In the genomic region with DNA sequence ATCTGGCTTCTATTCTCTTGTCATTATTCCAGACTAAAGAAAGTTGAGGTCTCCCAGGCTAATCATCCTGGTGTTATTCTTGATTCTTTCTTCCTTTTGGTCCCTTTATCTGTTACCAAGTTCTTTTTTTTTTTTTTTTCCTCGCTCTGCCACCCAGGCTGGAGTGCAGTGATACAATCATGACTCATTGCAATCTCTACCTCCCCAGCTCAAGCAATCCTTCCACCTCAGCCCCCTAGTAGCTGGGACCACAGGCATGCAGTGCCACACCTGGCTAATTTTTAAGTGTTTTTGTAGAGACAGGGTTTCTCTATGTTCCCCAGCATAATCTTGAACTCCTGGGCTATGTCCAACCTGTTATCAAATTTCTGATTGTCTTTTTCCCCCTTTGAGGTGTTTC, we compare ENCODE assay signal across 18 cellular contexts.
DNase-seq lines count a peak whose midpoint lies in the region; ATAC-seq, FAIRE-seq and TF ChIP-seq lines count a peak whose summit lies in the region.
"Had no signal": no experiment of that assay in that cellular context is flagged by ENCODE, and none has a peak within 500 bp of the region (broad histone marks: within the 10 kb centered on the region; RNA-seq: fewer than 3 reads in every experiment).

No MANE protein-coding gene starts in this region.

- H2BK12ac ChIP-seq in mesenchymal stem cell (ENCODE audit: low read length in 2 of 2) (no peak overlapping the region), trophoblast cell (ENCODE audit: low read length) (no peak overlapping the region)

- no peak overlapping the region for H4K91ac ChIP-seq in mesenchymal stem cell (ENCODE audit: low read length)
- no peak overlapping the region for H4K91ac ChIP-seq in trophoblast cell (ENCODE audit: low read depth, low read length)

- no peak overlapping the region for H3K27ac ChIP-seq in K562 (ENCODE audit: extremely low read depth, low read depth, low read length)
- H3K27ac ChIP-seq in mesenchymal stem cell (ENCODE audit: low read length, poor library complexity, severe bottlenecking), result peak overlapping the region; percentile 88
- H3K27ac ChIP-seq in trophoblast cell (ENCODE audit: low read depth, low read length), result no peak overlapping the region
- H3K27ac ChIP-seq: body of pancreas, SJCRH30, VCaP had no signal

- H2AFZ ChIP-seq in K562 (ENCODE audit: low read depth, low read length) (no peak overlapping the region), mesenchymal stem cell (ENCODE audit: low read depth, low read length) (no peak overlapping the region), trophoblast cell (ENCODE audit: insufficient read depth, low read length, poor library complexity) (no peak overlapping the region)

- WGBS in K562 (ENCODE audit: insufficient coverage, low coverage, missing lambda C conversion rate), result no CpG with 5 or more reads among the region's 1 CpG
- WGBS in mesenchymal stem cell, result 56% methylated on average over 1 of the region's 1 CpG
- no CpG with 5 or more reads among the region's 1 CpG for WGBS in trophoblast cell (ENCODE audit: extremely low coverage, insufficient coverage, insufficient read length)

- no peak for TF ChIP-seq CTCF in K562 (IDR thresholded peaks at IDR 0.05 in 2 of 3, conservative IDR thresholded peaks at IDR 0.05 in 1 of 3; ENCODE audit: insufficient read depth in 2 of 3, low read depth in 1 of 3, low read length in 3 of 3)

- peaks cover 8% of the 10 kb centered on the region; the same call in 1 of the 3 replicates for H3K36me3 ChIP-seq in K562 (ENCODE audit: control insufficient read depth, insufficient read depth, low read length)
- peaks cover 0 to 21% of the 10 kb centered on the region in 2 experiments for H3K36me3 ChIP-seq in mesenchymal stem cell (ENCODE audit: control insufficient read depth in 1 of 2, insufficient read depth in 2 of 2, low read depth in 1 of 2, low read length in 2 of 2)
- H3K36me3 ChIP-seq in trophoblast cell (ENCODE audit: control insufficient read depth in 1 of 2, insufficient read depth in 2 of 2, low read length in 2 of 2), result peaks cover 0 to 4% of the 10 kb centered on the region in 2 experiments

- no peak for TF ChIP-seq RAD21 in K562 (CRISPR knock-in tag; conservative IDR thresholded peaks at IDR 0.05 in 1 of 2, IDR thresholded peaks at IDR 0.05 in 1 of 2)

- FAIRE-seq in GM12892 (lab: Jason Lieb, UNC) (peak; percentile 36), K562 (lab: Jason Lieb, UNC) (no peak)
- FAIRE-seq: GM18507 had no signal

- BruUV-seq in K562 (replicated peaks; lab: Mats Ljungman, UMichigan), result no TSS peak

- no peak overlapping the region for H4K8ac ChIP-seq in mesenchymal stem cell (ENCODE audit: low read length)
- H4K8ac ChIP-seq in trophoblast cell (ENCODE audit: low read depth, low read length), result no peak overlapping the region

- H3K79me1 ChIP-seq in mesenchymal stem cell (replicated peaks; ENCODE audit: low read length, poor library complexity, severe bottlenecking) (peaks cover 2% of the 10 kb centered on the region), trophoblast cell (ENCODE audit: low read length) (no peaks in the 10 kb centered on the region)

- no peak for ATAC-seq in K562
- ATAC-seq: body of pancreas; left ventricle myocardium superior; naive thymus-derived CD8-positive, alpha-beta T cell; right cardiac atrium had no signal

- no peak overlapping the region for H3K4me2 ChIP-seq in K562 (ENCODE audit: insufficient read depth, low read length)
- no peak overlapping the region for H3K4me2 ChIP-seq in mesenchymal stem cell (ENCODE audit: low read length, poor library complexity, severe bottlenecking)
- H3K4me2 ChIP-seq in trophoblast cell (ENCODE audit: low read length), result no peak overlapping the region

- TF ChIP-seq POLR2A in GM12892 (IDR thresholded peaks at IDR 0.05; ENCODE audit: low read depth, low read length) (no peak), K562 (conservative IDR thresholded peaks at IDR 0.05) (no peak)

- TF ChIP-seq EP300 in K562 (IDR thresholded peaks at IDR 0.05; ENCODE audit: low read length), result no peak

- DNase-seq in GM12892 (ENCODE audit: insufficient read length) (no peak), M059J (ENCODE audit: low read depth) (peak; percentile 79), K562 (ENCODE audit: extremely low read depth in 1 of 4, low spot score in 3 of 4) (peak in 1 of 4 experiments; percentile 14), mesenchymal stem cell (peak; percentile 14), hippocampal formation (lab: John Stamatoyannopoulos, UW) (no peak), foreskin melanocyte (no peak), trophoblast cell (no peak)
- DNase-seq: activated CD8-positive, alpha-beta memory T cell treated with anti-CD3 and anti-CD28 coated beads, Interleukin-2, amount 50 U/mL, for 4 hours; body of pancreas; CD4-positive, CD25-positive, alpha-beta regulatory T cell; H9; left ventricle myocardium superior; MG63; naive thymus-derived CD8-positive, alpha-beta T cell; right cardiac atrium; SJCRH30 had no signal

- H3K27me3 ChIP-seq in K562 (ENCODE audit: control insufficient read depth in 2 of 2, insufficient read depth in 2 of 2, low read length in 2 of 2) (no peaks in the 10 kb centered on the region), mesenchymal stem cell (ENCODE audit: control insufficient read depth in 1 of 2, insufficient read depth in 1 of 2, low read length in 2 of 2) (no peaks in the 10 kb centered on the region), trophoblast cell (ENCODE audit: insufficient read depth, low read length) (no peaks in the 10 kb centered on the region)
- H3K27me3 ChIP-seq: body of pancreas, MG63, SJCRH30 had no signal

- H4K20me1 ChIP-seq in K562 (replicated peaks; ENCODE audit: control insufficient read depth, insufficient read depth, low read length), result no peaks in the 10 kb centered on the region

- no peak overlapping the region for H2BK120ac ChIP-seq in mesenchymal stem cell (ENCODE audit: low read depth, low read length)
- H2BK120ac ChIP-seq in trophoblast cell (ENCODE audit: insufficient read depth, low read length, poor library complexity), result no peak overlapping the region

- H3K4me1 ChIP-seq in K562 (replicated peaks in 1 of 2; ENCODE audit: control insufficient read depth in 2 of 2, insufficient read depth in 2 of 2, low read length in 2 of 2) (no peaks in the 10 kb centered on the region; a peak in 1 of 5 replicates), mesenchymal stem cell (ENCODE audit: control insufficient read depth, insufficient read depth, low read depth, low read length) (peaks cover 2% of the 10 kb centered on the region), trophoblast cell (ENCODE audit: control insufficient read depth in 1 of 2, insufficient read depth in 2 of 2, low read length in 2 of 2) (no peaks in the 10 kb centered on the region)
- H3K4me1 ChIP-seq: body of pancreas had no signal

- H4K12ac ChIP-seq in trophoblast cell (ENCODE audit: low read depth, low read length), result no peak overlapping the region

- no peak overlapping the region for H2BK15ac ChIP-seq in mesenchymal stem cell (ENCODE audit: low read depth, poor library complexity, severe bottlenecking)

- no peaks in the 10 kb centered on the region for H3K9me1 ChIP-seq in K562 (ENCODE audit: control insufficient read depth, insufficient read depth, low read length)

- H3K18ac ChIP-seq in mesenchymal stem cell (ENCODE audit: low read depth in 1 of 2, low read length in 2 of 2) (no peak overlapping the region), trophoblast cell (ENCODE audit: low read length) (no peak overlapping the region)

- CTCF ChIA-PET in K562 (lab: Yijun Ruan, JAX; ENCODE audit: low intra/inter-chr PET ratio), result no interaction called here

- POLR2A ChIA-PET in K562 (lab: Yijun Ruan, JAX), result no interaction called here

- H3K4ac ChIP-seq in mesenchymal stem cell (ENCODE audit: low read depth in 1 of 2, low read length in 2 of 2), result no peak overlapping the region
- H3K4ac ChIP-seq in trophoblast cell (ENCODE audit: low read depth, low read length), result no peak overlapping the region

- H3K23ac ChIP-seq in mesenchymal stem cell (ENCODE audit: low read length in 2 of 2) (no peak overlapping the region), trophoblast cell (ENCODE audit: low read length) (no peak overlapping the region)

- H3K9ac ChIP-seq in K562 (ENCODE audit: insufficient read depth in 1 of 2, low read depth in 2 of 2, low read length in 2 of 2) (no peak overlapping the region), mesenchymal stem cell (ENCODE audit: low read length) (no peak overlapping the region), trophoblast cell (ENCODE audit: low read length) (no peak overlapping the region)

- H3K14ac ChIP-seq in mesenchymal stem cell (ENCODE audit: low read length in 2 of 2) (no peak overlapping the region), trophoblast cell (ENCODE audit: low read length) (no peak overlapping the region)

- H2AK5ac ChIP-seq in mesenchymal stem cell (ENCODE audit: low read length, severe bottlenecking), result no peak overlapping the region
- no peak overlapping the region for H2AK5ac ChIP-seq in trophoblast cell (ENCODE audit: low read length)

- H2BK5ac ChIP-seq in mesenchymal stem cell (ENCODE audit: low read depth, low read length, poor library complexity, severe bottlenecking) (no peak overlapping the region), trophoblast cell (ENCODE audit: low read depth, low read length, poor library complexity) (no peak overlapping the region)

- no peaks in the 10 kb centered on the region for H3K9me3 ChIP-seq in K562 (replicated peaks; ENCODE audit: control insufficient read depth, insufficient read depth, low read depth, low read length)
- H3K9me3 ChIP-seq in mesenchymal stem cell (ENCODE audit: control insufficient read depth, low read length), result no peaks in the 10 kb centered on the region
- H3K9me3 ChIP-seq in trophoblast cell (ENCODE audit: insufficient read depth, low read depth, low read length), result no peaks in the 10 kb centered on the region
- H3K9me3 ChIP-seq: body of pancreas, MG63, SJCRH30 had no signal

- in situ Hi-C loops in K562 (cut with MboI), result no loop called here

- no peaks in the 10 kb centered on the region for H3K79me2 ChIP-seq in K562 (ENCODE audit: control insufficient read depth, insufficient read depth, low read length)
- no peaks in the 10 kb centered on the region for H3K79me2 ChIP-seq in trophoblast cell (ENCODE audit: control insufficient read depth, insufficient read depth, low read length, poor library complexity)

- H3K4me3 ChIP-seq in K562 (no peak overlapping the region), mesenchymal stem cell (ENCODE audit: insufficient read depth in 1 of 2, low read depth in 1 of 2, low read length in 2 of 2) (no peak overlapping the region), trophoblast cell (ENCODE audit: low read depth, low read length) (no peak overlapping the region)
- H3K4me3 ChIP-seq: body of pancreas, MG63, SJCRH30 had no signal

- intact Hi-C loops in K562 (cut with micrococcal nuclease), result no loop called here

TF ChIP-seq in K562, 482 proteins besides CTCF, POLR2A, EP300 and RAD21 (continues in another document):
- TF ChIP-seq TFAM (CRISPR knock-in tag; conservative IDR thresholded peaks at IDR 0.05), result no peak
- TF ChIP-seq FOXA3 (CRISPR knock-in tag; conservative IDR thresholded peaks at IDR 0.05 in 1 of 2, IDR thresholded peaks at IDR 0.05 in 1 of 2), result no peak
- TF ChIP-seq ARID1B (IDR thresholded peaks at IDR 0.05), result peak; percentile 38
- no peak for TF ChIP-seq ZNF124 (CRISPR knock-in tag; IDR thresholded peaks at IDR 0.05)
- no peak for TF ChIP-seq POLR3A (IDR thresholded peaks at IDR 0.05; ENCODE audit: borderline replicate concordance, extremely low read depth, insufficient read depth, insufficient read length)
- TF ChIP-seq SMARCA4 (IDR thresholded peaks at IDR 0.05), result 0 out of 2 replicates have a peak, but pooled peaks have one; percentile 38

Comparison
In these comparisons a context has a peak if more than half of its experiments do, and no peak if none do; other contexts are left out.
1. DNase-seq: peak in M059J (single experiment) and mesenchymal stem cell (single experiment); none in GM12892 (single experiment), hippocampal formation (0 of 2), foreskin melanocyte (single experiment) and trophoblast cell (0 of 2).